Comparison of ENCODE assay signal across 1 cellular context in the genomic region with DNA sequence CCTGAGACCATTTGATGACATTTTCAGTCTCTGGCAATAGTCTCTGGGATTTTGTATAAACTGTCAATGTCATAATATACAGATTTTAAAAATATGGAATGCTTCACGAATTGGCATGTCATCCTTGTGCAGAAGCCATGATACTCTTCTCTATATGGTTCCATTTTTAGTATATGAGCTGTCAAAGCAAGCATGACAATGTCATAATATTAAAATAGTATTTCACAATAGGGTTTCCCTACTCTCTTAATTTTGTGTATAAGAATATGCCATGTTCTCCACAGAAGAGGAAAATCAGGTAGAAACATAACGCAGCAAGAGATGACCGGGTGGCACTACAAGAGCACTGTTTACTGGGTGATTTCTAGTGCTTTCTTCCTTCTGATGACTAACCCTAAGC.
TF ChIP-seq lines count a peak whose summit lies in the region.

No MANE protein-coding gene starts in this region.

TF ChIP-seq in HepG2, 621 proteins besides CTCF, POLR2A, EP300 and RAD21:
- peak; percentile 44 for TF ChIP-seq CEBPB (IDR thresholded peaks at IDR 0.05; ENCODE audit: borderline replicate concordance, low read depth, low read length)
- TF ChIP-seq, protein P1, sequence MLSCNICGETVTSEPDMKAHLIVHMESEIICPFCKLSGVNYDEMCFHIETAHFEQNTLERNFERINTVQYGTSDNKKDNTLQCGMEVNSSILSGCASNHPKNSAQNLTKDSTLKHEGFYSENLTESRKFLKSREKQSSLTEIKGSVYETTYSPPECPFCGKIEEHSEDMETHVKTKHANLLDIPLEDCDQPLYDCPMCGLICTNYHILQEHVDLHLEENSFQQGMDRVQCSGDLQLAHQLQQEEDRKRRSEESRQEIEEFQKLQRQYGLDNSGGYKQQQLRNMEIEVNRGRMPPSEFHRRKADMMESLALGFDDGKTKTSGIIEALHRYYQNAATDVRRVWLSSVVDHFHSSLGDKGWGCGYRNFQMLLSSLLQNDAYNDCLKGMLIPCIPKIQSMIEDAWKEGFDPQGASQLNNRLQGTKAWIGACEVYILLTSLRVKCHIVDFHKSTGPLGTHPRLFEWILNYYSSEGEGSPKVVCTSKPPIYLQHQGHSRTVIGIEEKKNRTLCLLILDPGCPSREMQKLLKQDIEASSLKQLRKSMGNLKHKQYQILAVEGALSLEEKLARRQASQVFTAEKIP (CRISPR knock-in tag; IDR thresholded peaks at IDR 0.05; ENCODE audit: borderline replicate concordance) = no peak
- TF ChIP-seq, protein P2, sequence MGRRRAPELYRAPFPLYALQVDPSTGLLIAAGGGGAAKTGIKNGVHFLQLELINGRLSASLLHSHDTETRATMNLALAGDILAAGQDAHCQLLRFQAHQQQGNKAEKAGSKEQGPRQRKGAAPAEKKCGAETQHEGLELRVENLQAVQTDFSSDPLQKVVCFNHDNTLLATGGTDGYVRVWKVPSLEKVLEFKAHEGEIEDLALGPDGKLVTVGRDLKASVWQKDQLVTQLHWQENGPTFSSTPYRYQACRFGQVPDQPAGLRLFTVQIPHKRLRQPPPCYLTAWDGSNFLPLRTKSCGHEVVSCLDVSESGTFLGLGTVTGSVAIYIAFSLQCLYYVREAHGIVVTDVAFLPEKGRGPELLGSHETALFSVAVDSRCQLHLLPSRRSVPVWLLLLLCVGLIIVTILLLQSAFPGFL (CRISPR knock-in tag; IDR thresholded peaks at IDR 0.05) = no peak
- TF ChIP-seq NFKBIZ (CRISPR knock-in tag; IDR thresholded peaks at IDR 0.05) = no peak
- TF ChIP-seq ZNF230 (CRISPR knock-in tag; IDR thresholded peaks at IDR 0.05) = no peak
- TF ChIP-seq ZNF737 (CRISPR knock-in tag; IDR thresholded peaks at IDR 0.05; ENCODE audit: borderline replicate concordance) = no peak
